ENCODE assay signal across 6 cellular contexts in the genomic region with DNA sequence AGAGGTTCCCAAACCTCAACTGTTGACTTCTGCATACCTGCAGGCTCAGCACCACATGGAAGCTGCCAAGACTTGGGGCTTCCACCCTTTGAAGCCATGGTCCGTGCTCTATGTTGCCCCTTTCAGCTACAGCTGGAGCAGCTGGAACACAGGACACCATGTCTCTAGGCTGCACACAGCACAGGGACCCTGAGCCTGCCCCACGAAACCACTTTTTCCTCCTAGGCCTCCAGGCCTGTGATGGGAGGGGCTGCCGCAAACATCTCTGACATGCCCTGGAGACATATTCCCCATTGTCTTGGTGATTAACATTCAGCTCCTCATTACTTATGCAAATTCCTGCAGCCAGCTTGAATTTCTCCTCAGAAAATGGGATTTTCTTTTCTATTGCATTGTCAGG.
DNase-seq lines count a peak whose midpoint lies in the region; ATAC-seq, FAIRE-seq and TF ChIP-seq lines count a peak whose summit lies in the region.
"Not testable (repeated sequence)": the region's sequence is repeated elsewhere in the genome, so short reads cannot be mapped to it uniquely, and the experiment has no call there.

No MANE protein-coding gene starts in this region.

- POLR2A ChIA-PET in A549 (lab: Yijun Ruan, JAX); HEK293 (lab: Yijun Ruan, JAX): not testable (repeated sequence)

- H3K27ac ChIP-seq in A549; BLaER1 treated with 17β-estradiol and CSF1 and Interleukin-3, amounts not matched to agents 10 nM and 100 nM; HEK293 (ENCODE audit: extremely low read depth, low read depth, low read length); endodermal cell (ENCODE audit: low read depth, low read length): not testable (repeated sequence)
- H3K27ac ChIP-seq in rectal smooth muscle tissue (ENCODE audit: low read depth, low read length) = peak overlapping the region; percentile 33

- H3K4me3 Mint-ChIP-seq in endodermal cell = not testable (repeated sequence)
- H3K4me3 Mint-ChIP-seq in neural crest cell = peak overlapping the region; percentile 31

- H4K20me1 ChIP-seq in BLaER1 treated with 17β-estradiol and CSF1 and Interleukin-3, amounts not matched to agents 10 nM and 100 nM = peaks cover 0 to 41% (median 7%) of the 10 kb centered on the region in 11 experiments; a peak in 10 of 22 replicates

- not testable (repeated sequence) for H3K9me3 ChIP-seq in A549; HEK293 (ENCODE audit: control insufficient read depth, insufficient read depth, low read depth, low read length)
- peaks cover 48 to 85% (median 75%) of the 10 kb centered on the region in 11 experiments for H3K9me3 ChIP-seq in BLaER1 treated with 17β-estradiol and CSF1 and Interleukin-3, amounts not matched to agents 10 nM and 100 nM (replicated peaks in 1 of 11)
- H3K9me3 ChIP-seq in endodermal cell (ENCODE audit: control insufficient read depth, low read length) = peaks cover 63% of the 10 kb centered on the region

- H3K4me1 Mint-ChIP-seq in endodermal cell (peaks cover 28% of the 10 kb centered on the region), neural crest cell (peaks cover 64% of the 10 kb centered on the region)

- not testable (repeated sequence) for H3K27ac Mint-ChIP-seq in endodermal cell; neural crest cell (ENCODE audit: unreplicated experiment)

- H3K4me3 ChIP-seq in A549; HEK293 (ENCODE audit: low read depth, low read length); rectal smooth muscle tissue (ENCODE audit: low read length): not testable (repeated sequence)
- H3K4me3 ChIP-seq in BLaER1 treated with 17β-estradiol and CSF1 and Interleukin-3, amounts not matched to agents 10 nM and 100 nM = peak overlapping the region in 6 of 10 experiments; percentile 0 to 34 (median 22); a peak in 3 of 20 replicates
- H3K4me3 ChIP-seq in endodermal cell (ENCODE audit: low read length) = peak overlapping the region; percentile 20

- not testable (repeated sequence) for DNase-seq in A549 (ENCODE audit: low read depth in 1 of 2, low spot score in 1 of 2); endodermal cell; neural crest cell (ENCODE audit: low read depth, low spot score)

- TF ChIP-seq RAD21 in A549 (conservative IDR thresholded peaks at IDR 0.05 in 1 of 2, IDR thresholded peaks at IDR 0.05 in 1 of 2) = not testable (repeated sequence)

- FAIRE-seq in A549 (lab: Jason Lieb, UNC) = not testable (repeated sequence)

- not testable (repeated sequence) for TF ChIP-seq EP300 in A549 (IDR thresholded peaks at IDR 0.05)

- H3K27me3 Mint-ChIP-seq in endodermal cell (ENCODE audit: insufficient read depth); neural crest cell (ENCODE audit: low read depth): not testable (repeated sequence)

- CTCF ChIA-PET in A549 (lab: Yijun Ruan, JAX) = not testable (repeated sequence)
- CTCF ChIA-PET in HEK293 (lab: Yijun Ruan, JAX) = interaction anchor here (1.6 kb wide), 1 partner anchor 15 kb away, joined by 4 read pairs; no protein-coding TSS in a partner anchor

- 76% methylated on average over 3 of the region's 3 CpGs for WGBS in A549 (ENCODE audit: missing lambda C conversion rate)
- 93 to 94% methylated on average over 2 to 3 of the region's 3 CpGs for WGBS in endodermal cell (ENCODE audit: insufficient coverage in 1 of 2, insufficient read length in 1 of 2), 2 experiments

- H3K9ac ChIP-seq in BLaER1 treated with 17β-estradiol and CSF1 and Interleukin-3, amounts not matched to agents 10 nM and 100 nM; endodermal cell (ENCODE audit: extremely low read depth, low read length, poor library complexity, severe bottlenecking); rectal smooth muscle tissue (ENCODE audit: low read length): not testable (repeated sequence)

- not testable (repeated sequence) for H3K27me3 ChIP-seq in BLaER1 treated with 17β-estradiol and CSF1 and Interleukin-3, amounts not matched to agents 10 nM and 100 nM; endodermal cell (ENCODE audit: control insufficient read depth, insufficient read depth, low read length, poor library complexity, severe bottlenecking); rectal smooth muscle tissue (ENCODE audit: control insufficient read depth, insufficient read depth, low read length)

- not testable (repeated sequence) for ATAC-seq in A549

- H3K36me3 ChIP-seq in BLaER1 treated with 17β-estradiol and CSF1 and Interleukin-3, amounts not matched to agents 10 nM and 100 nM = peaks cover 8 to 100% (median 79%) of the 10 kb centered on the region in 11 experiments; a peak in 21 of 22 replicates
- not testable (repeated sequence) for H3K36me3 ChIP-seq in HEK293 (ENCODE audit: control insufficient read depth in 2 of 2, insufficient read depth in 1 of 2, low read length in 2 of 2); rectal smooth muscle tissue (ENCODE audit: control insufficient read depth, insufficient read depth, low read length)
- H3K36me3 ChIP-seq in endodermal cell (ENCODE audit: control insufficient read depth, insufficient read depth, low read length) = peaks cover 52% of the 10 kb centered on the region

- H3K36me3 Mint-ChIP-seq in endodermal cell (ENCODE audit: low read depth) = peaks cover 61% of the 10 kb centered on the region
- H3K36me3 Mint-ChIP-seq in neural crest cell (ENCODE audit: low read depth) = peaks cover 73% of the 10 kb centered on the region

- H3K4me2 ChIP-seq in A549; BLaER1 treated with 17β-estradiol and CSF1 and Interleukin-3, amounts not matched to agents 10 nM and 100 nM: not testable (repeated sequence)

- TF ChIP-seq POLR2A in A549 (IDR thresholded peaks at IDR 0.05; ENCODE audit: low read length) = not testable (repeated sequence)

- peaks cover 52% of the 10 kb centered on the region for H3K9me3 Mint-ChIP-seq in endodermal cell
- H3K9me3 Mint-ChIP-seq in neural crest cell = peaks cover 20% of the 10 kb centered on the region

- TF ChIP-seq CTCF in A549 (IDR thresholded peaks at IDR 0.05); HEK293 (tag by site-specific recombination; IDR thresholded peaks at IDR 0.05); endodermal cell (conservative IDR thresholded peaks at IDR 0.05); neural crest cell (conservative IDR thresholded peaks at IDR 0.05): not testable (repeated sequence)

- not testable (repeated sequence) for H3K4me1 ChIP-seq in A549; HEK293 (ENCODE audit: control insufficient read depth, insufficient read depth, low read length); endodermal cell (ENCODE audit: control insufficient read depth, insufficient read depth, low read length)
- H3K4me1 ChIP-seq in BLaER1 treated with 17β-estradiol and CSF1 and Interleukin-3, amounts not matched to agents 10 nM and 100 nM = peaks cover 0 to 36% (median 29%) of the 10 kb centered on the region in 10 experiments; a peak in 16 of 20 replicates
- H3K4me1 ChIP-seq in rectal smooth muscle tissue (ENCODE audit: control insufficient read depth, insufficient read depth, low read length) = peaks cover 54% of the 10 kb centered on the region

TF ChIP-seq in A549, 52 proteins besides CTCF, POLR2A, EP300 and RAD21:
- TF ChIP-seq ZFP36 (IDR thresholded peaks at IDR 0.05; ENCODE audit: borderline replicate concordance, partially characterized antibody) = peak; percentile 3

TF ChIP-seq in HEK293, 187 proteins besides CTCF, POLR2A, EP300 and RAD21:
- TF ChIP-seq SETDB1 (IDR thresholded peaks at IDR 0.05; ENCODE audit: insufficient read length, low read length) (peak; percentile 44), ZNF585B (tag by site-specific recombination; IDR thresholded peaks at IDR 0.05) (peak; percentile 96)
